Comparison of ENCODE assay signal across 8 cellular contexts in the genomic region with DNA sequence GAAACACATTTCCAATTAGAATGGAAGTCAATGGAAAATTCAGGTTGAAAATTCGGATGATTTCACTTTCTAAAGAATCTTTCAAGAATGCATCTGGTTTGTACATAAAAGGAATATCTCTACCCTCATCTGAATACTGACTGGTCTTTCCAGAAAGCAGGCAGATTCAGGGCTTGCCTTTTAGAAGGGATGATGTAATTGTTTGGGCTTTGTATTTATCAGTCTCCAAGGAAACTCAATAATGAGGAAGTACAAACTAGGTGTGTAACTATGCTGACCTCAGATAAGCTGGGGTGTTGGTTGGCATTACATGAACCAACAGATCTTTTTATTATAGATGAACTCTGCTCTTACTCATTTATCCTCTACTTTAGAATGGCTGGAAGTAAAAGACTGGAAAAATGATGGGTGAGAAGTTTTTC. TPM values are rescaled to one million over a fixed set of nuclear protein-coding genes. Genes with fewer than 3 reads are reported as not detected.
A peak's percentile ranks its signal among the peaks of the same experiment; 100 is the strongest.
DNase-seq lines count a peak whose midpoint lies in the region; ATAC-seq and TF ChIP-seq lines count a peak whose summit lies in the region.

No MANE protein-coding gene starts in this region.

- H3K4me3 ChIP-seq in RWPE2 (ENCODE audit: severe bottlenecking) (no peak overlapping the region), retinal pigment epithelial cell (ENCODE audit: low read length) (no peak overlapping the region)

- H3K36me3 ChIP-seq in RWPE2 (ENCODE audit: low read depth): peaks cover 89% of the 10 kb centered on the region

- H3K27me3 ChIP-seq in RWPE2 (ENCODE audit: insufficient read depth, poor library complexity, severe bottlenecking) (no peaks in the 10 kb centered on the region), foreskin keratinocyte (no peaks in the 10 kb centered on the region)

- peaks cover 46% of the 10 kb centered on the region for H3K4me1 ChIP-seq in RWPE2 (ENCODE audit: insufficient read depth, poor library complexity, severe bottlenecking)
- peaks cover 46% of the 10 kb centered on the region for H3K4me1 ChIP-seq in foreskin keratinocyte

- peak; percentile 95 for ATAC-seq in GM19351 (IDR thresholded peaks at IDR 0.05; ENCODE audit: unreplicated experiment)
- ATAC-seq in HG03442 (IDR thresholded peaks at IDR 0.05; ENCODE audit: unreplicated experiment): peak; percentile 96
- peak; percentile 77 for ATAC-seq in RWPE2 (ENCODE audit: low read depth)
- ATAC-seq in foreskin keratinocyte: peak; percentile 75

- DNase-seq in AML-193 (lab: John Stamatoyannopoulos, UW): peak; percentile 16 to 38
- no peak for DNase-seq in RWPE2 (ENCODE audit: low spot score)
- DNase-seq in foreskin keratinocyte: peak; percentile 99 to 100
- DNase-seq in retinal pigment epithelial cell (ENCODE audit: low read depth): peak; percentile 89
- DNase-seq in activated CD4-positive, alpha-beta T cell treated with anti-CD3 and anti-CD28 coated beads for 4 hours: no peak
- DNase-seq in cerebellar nuclear complex (lab: John Stamatoyannopoulos, UW): no peak

- peak overlapping the region; percentile 94 for H3K27ac ChIP-seq in RWPE2 (ENCODE audit: poor library complexity, severe bottlenecking)
- peak overlapping the region; percentile 82 for H3K27ac ChIP-seq in foreskin keratinocyte

- H3K9me3 ChIP-seq in RWPE2 (ENCODE audit: severe bottlenecking): no peaks in the 10 kb centered on the region

- no peak for TF ChIP-seq CTCF in RWPE2 (IDR thresholded peaks at IDR 0.05; ENCODE audit: poor library complexity, severe bottlenecking)
- TF ChIP-seq CTCF in foreskin keratinocyte (conservative IDR thresholded peaks at IDR 0.05): no peak
- no peak for TF ChIP-seq CTCF in retinal pigment epithelial cell (conservative IDR thresholded peaks at IDR 0.05; ENCODE audit: low read depth, low read length)

RNA-seq across cellular contexts. Expression of gene PDLIM1, which starts 24.1 kb away (rescaled TPM):
- total RNA-seq in foreskin keratinocyte: 256 and 304 TPM in 2 replicates
- polyA plus RNA-seq in foreskin keratinocyte: 366 and 431 TPM in 2 replicates

Comparison
In these comparisons a context has a peak if more than half of its experiments do, and no peak if none do; other contexts are left out.
1. DNase-seq: peak in AML-193 (2 of 2), foreskin keratinocyte (2 of 2) and retinal pigment epithelial cell (single experiment); none in RWPE2 (single experiment), activated CD4-positive, alpha-beta T cell treated with anti-CD3 and anti-CD28 coated beads for 4 hours (0 of 2) and cerebellar nuclear complex (0 of 2).
2. Peak in every context shown above with its lines, with median percentiles within 50 percentile points of each other: ATAC-seq.